ENCODE assay signal across 22 cellular contexts in the genomic region with DNA sequence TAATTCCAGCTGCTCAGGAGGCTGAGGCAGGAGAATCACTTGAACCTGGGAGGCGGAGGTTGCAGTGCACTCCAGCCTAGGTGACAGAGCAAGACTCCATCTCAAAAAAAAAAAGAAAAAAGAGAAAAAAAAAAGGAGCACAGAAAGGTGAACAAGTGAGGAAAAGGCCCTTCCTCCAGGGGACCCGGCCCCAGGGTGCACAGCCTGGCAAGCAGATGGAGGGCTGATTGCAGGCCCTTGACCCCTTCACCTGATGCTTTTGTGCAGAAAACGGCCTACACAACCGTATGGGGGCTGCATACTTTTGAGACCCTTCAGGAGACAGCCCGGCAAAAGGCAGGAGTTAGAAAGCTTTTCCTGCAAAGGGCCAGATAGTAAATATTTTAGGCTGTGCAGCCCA. TPM values are rescaled to one million over a fixed set of nuclear protein-coding genes. Genes with fewer than 3 reads are reported as not detected.
DNase-seq lines count a peak whose midpoint lies in the region; ATAC-seq, FAIRE-seq and TF ChIP-seq lines count a peak whose summit lies in the region.
"Had no signal": no experiment of that assay in that cellular context is flagged by ENCODE, and none has a peak within 500 bp of the region (broad histone marks: within the 10 kb centered on the region; RNA-seq: fewer than 3 reads in every experiment).

No MANE protein-coding gene starts in this region.

- no peaks in the 10 kb centered on the region for H3K27me3 ChIP-seq in BLaER1 treated with 17β-estradiol and CSF1 and Interleukin-3, amounts not matched to agents 10 nM and 100 nM
- H3K27me3 ChIP-seq in CD4-positive, alpha-beta T cell (ENCODE audit: control insufficient read depth, insufficient read depth, low read length) = no peaks in the 10 kb centered on the region
- H3K27me3 ChIP-seq in sigmoid colon = no peaks in the 10 kb centered on the region
- peaks cover 0 to 67% (median 0%) of the 10 kb centered on the region in 4 donors for H3K27me3 ChIP-seq in esophagus muscularis mucosa

- peak overlapping the region in 10 of 11 experiments; percentile 30 to 98 (median 94); a peak in 17 of 22 replicates for H3K27ac ChIP-seq in BLaER1 treated with 17β-estradiol and CSF1 and Interleukin-3, amounts not matched to agents 10 nM and 100 nM
- H3K27ac ChIP-seq in CD4-positive, alpha-beta T cell (ENCODE audit: low read depth, low read length) = no peak overlapping the region
- H3K27ac ChIP-seq in kidney (ENCODE audit: low read depth in 2 of 2, low read length in 2 of 2) = no peak overlapping the region
- no peak overlapping the region for H3K27ac ChIP-seq in sigmoid colon
- no peak overlapping the region for H3K27ac ChIP-seq in esophagus muscularis mucosa (replicated peaks in 1 of 4)
- H3K27ac ChIP-seq: A549 had no signal

- H3K27me3 Mint-ChIP-seq in CD4-positive, alpha-beta T cell = no peaks in the 10 kb centered on the region
- H3K27me3 Mint-ChIP-seq in activated T-helper 17 cell treated with anti-CD3 and anti-CD28 coated beads, Interleukin-2, amount 50 U/mL, for 72 hours = no peaks in the 10 kb centered on the region

- no peak for TF ChIP-seq POLR2A in sigmoid colon (IDR thresholded peaks at IDR 0.05)
- no peak for TF ChIP-seq POLR2A in esophagus muscularis mucosa (IDR thresholded peaks at IDR 0.05; ENCODE audit: low read depth)

- H3K9me3 ChIP-seq in BLaER1 treated with 17β-estradiol and CSF1 and Interleukin-3, amounts not matched to agents 10 nM and 100 nM (replicated peaks in 1 of 11) = no peaks in the 10 kb centered on the region
- no peaks in the 10 kb centered on the region for H3K9me3 ChIP-seq in CD4-positive, alpha-beta T cell (ENCODE audit: control insufficient read depth, low read length)
- H3K9me3 ChIP-seq in kidney (ENCODE audit: control insufficient read depth in 1 of 2, low read length in 2 of 2) (no peaks in the 10 kb centered on the region), sigmoid colon (no peaks in the 10 kb centered on the region), esophagus muscularis mucosa (no peaks in the 10 kb centered on the region)
- H3K9me3 ChIP-seq: A549 had no signal

- H3K27ac Mint-ChIP-seq in CD4-positive, alpha-beta T cell = peak overlapping the region; percentile 79
- no peak overlapping the region for H3K27ac Mint-ChIP-seq in activated T-helper 17 cell treated with anti-CD3 and anti-CD28 coated beads, Interleukin-2, amount 50 U/mL, for 72 hours
- H3K27ac Mint-ChIP-seq: CD8-positive, alpha-beta memory T cell had no signal

- ATAC-seq in CD4-positive, alpha-beta T cell (ENCODE audit: poor library complexity) = no peak
- no peak for ATAC-seq in activated T-helper 17 cell treated with anti-CD3 and anti-CD28 coated beads, Interleukin-2, amount 50 U/mL, for 72 hours (replicated peaks)
- ATAC-seq: A549 had no signal

- H3K9me3 Mint-ChIP-seq in CD4-positive, alpha-beta T cell = no peaks in the 10 kb centered on the region
- H3K9me3 Mint-ChIP-seq in activated T-helper 17 cell treated with anti-CD3 and anti-CD28 coated beads, Interleukin-2, amount 50 U/mL, for 72 hours = no peaks in the 10 kb centered on the region
- H3K9me3 Mint-ChIP-seq: CD8-positive, alpha-beta memory T cell had no signal

- H3K4me1 Mint-ChIP-seq in CD4-positive, alpha-beta T cell (ENCODE audit: low read depth) = peaks cover 73% of the 10 kb centered on the region
- peaks cover 19% of the 10 kb centered on the region for H3K4me1 Mint-ChIP-seq in activated T-helper 17 cell treated with anti-CD3 and anti-CD28 coated beads, Interleukin-2, amount 50 U/mL, for 72 hours

- FAIRE-seq in kidney (lab: Jason Lieb, UNC) = no peak
- FAIRE-seq: A549, GM12891 had no signal

- intact Hi-C loops in CD4-positive, alpha-beta T cell (cut with DNase I, micrococcal nuclease) = loop anchor here in 1 of 2 experiments (10.0 kb wide), 1 partner anchor 737 kb away; no protein-coding TSS in a partner anchor
- intact Hi-C loops in kidney (cut with DNase I) (no loop called here), sigmoid colon (cut with DNase I) (no loop called here), esophagus muscularis mucosa (cut with DNase I) (no loop called here)

- no peak for TF ChIP-seq CTCF in CD4-positive, alpha-beta T cell (IDR thresholded peaks at IDR 0.05)
- TF ChIP-seq CTCF in kidney (IDR thresholded peaks at IDR 0.05; ENCODE audit: borderline replicate concordance, extremely low read depth, insufficient read depth) = no peak
- no peak for TF ChIP-seq CTCF in sigmoid colon (IDR thresholded peaks at IDR 0.05)
- no peak for TF ChIP-seq CTCF in esophagus muscularis mucosa (IDR thresholded peaks at IDR 0.05)

- no peak for DNase-seq in CD4-positive, alpha-beta T cell
- peak; percentile 33 for DNase-seq in kidney
- peak; percentile 35 for DNase-seq in sigmoid colon
- DNase-seq in esophagus muscularis mucosa (ENCODE audit: extremely low spot score) = no peak
- DNase-seq in NCI-H510A treated with DMSO at 0.1 percent for 48 hours (lab: John Stamatoyannopoulos, UW) = no peak
- DNase-seq: DMS 273 treated with DMSO at 0.1 percent for 48 hours, DMS79, GOT3, HCEC 1CT, NCI-H1092 treated with DMSO at 0.1 percent for 48 hours, NCI-H1436, NCI-H187, NCI-H2081 treated with DMSO at 0.1 percent for 48 hours, NCI-H2171 treated with DMSO at 0.1 percent for 48 hours, NCI-H526 treated with DMSO at 0.1 percent for 48 hours, RPMI8226, SHP77 had no signal

- peak overlapping the region in 4 of 10 experiments; percentile 37 to 53 (median 44); a peak in 6 of 20 replicates for H3K4me3 ChIP-seq in BLaER1 treated with 17β-estradiol and CSF1 and Interleukin-3, amounts not matched to agents 10 nM and 100 nM
- no peak overlapping the region for H3K4me3 ChIP-seq in kidney (ENCODE audit: low read length in 2 of 2)
- H3K4me3 ChIP-seq in sigmoid colon = no peak overlapping the region
- no peak overlapping the region for H3K4me3 ChIP-seq in esophagus muscularis mucosa
- H3K4me3 ChIP-seq: A549 had no signal

- POLR2A ChIA-PET in CD4-positive, alpha-beta T cell (lab: Charles Lee) = no interaction called here

- peaks cover 43% of the 10 kb centered on the region for H3K36me3 Mint-ChIP-seq in CD4-positive, alpha-beta T cell (ENCODE audit: low read depth)
- H3K36me3 Mint-ChIP-seq in activated T-helper 17 cell treated with anti-CD3 and anti-CD28 coated beads, Interleukin-2, amount 50 U/mL, for 72 hours (ENCODE audit: low read depth) = no peaks in the 10 kb centered on the region

- peak overlapping the region in 9 of 11 experiments; percentile 81 to 97 (median 91); a peak in 18 of 22 replicates for H3K4me2 ChIP-seq in BLaER1 treated with 17β-estradiol and CSF1 and Interleukin-3, amounts not matched to agents 10 nM and 100 nM
- H3K4me2 ChIP-seq: A549 had no signal

- H3K4me1 ChIP-seq in BLaER1 treated with 17β-estradiol and CSF1 and Interleukin-3, amounts not matched to agents 10 nM and 100 nM = peaks cover 82 to 98% (median 96%) of the 10 kb centered on the region in 10 experiments
- H3K4me1 ChIP-seq in kidney (ENCODE audit: control insufficient read depth in 1 of 2, insufficient read depth in 1 of 2, low read depth in 1 of 2, low read length in 2 of 2) (no peaks in the 10 kb centered on the region), sigmoid colon (peaks cover 0 to 10% (median 0%) of the 10 kb centered on the region in 4 donors), esophagus muscularis mucosa (peaks cover 0 to 42% (median 7%) of the 10 kb centered on the region in 4 donors)
- H3K4me1 ChIP-seq: A549 had no signal

- CTCF ChIA-PET in CD4-positive, alpha-beta T cell (lab: Charles Lee) = no interaction called here

- no peaks in the 10 kb centered on the region for H4K20me1 ChIP-seq in BLaER1 treated with 17β-estradiol and CSF1 and Interleukin-3, amounts not matched to agents 10 nM and 100 nM

- H3K36me3 ChIP-seq in BLaER1 treated with 17β-estradiol and CSF1 and Interleukin-3, amounts not matched to agents 10 nM and 100 nM = peaks cover 0 to 58% (median 26%) of the 10 kb centered on the region in 11 experiments; a peak in 14 of 22 replicates
- H3K36me3 ChIP-seq in kidney (ENCODE audit: control insufficient read depth in 1 of 2, insufficient read depth in 2 of 2, low read length in 2 of 2) (no peaks in the 10 kb centered on the region), sigmoid colon (no peaks in the 10 kb centered on the region), esophagus muscularis mucosa (no peaks in the 10 kb centered on the region)

- 61 to 83% methylated on average over 5 of the region's 5 CpGs for WGBS in sigmoid colon, 2 donors
- WGBS in esophagus muscularis mucosa = 79% methylated on average over 5 of the region's 5 CpGs

- TF ChIP-seq EP300 in sigmoid colon (IDR thresholded peaks at IDR 0.05) = no peak
- no peak for TF ChIP-seq EP300 in esophagus muscularis mucosa (IDR thresholded peaks at IDR 0.05)

- H3K9ac ChIP-seq in BLaER1 treated with 17β-estradiol and CSF1 and Interleukin-3, amounts not matched to agents 10 nM and 100 nM = peak overlapping the region in 7 of 11 experiments; percentile 72 to 92 (median 83); a peak in 12 of 22 replicates
- H3K9ac ChIP-seq in kidney (ENCODE audit: low read length in 2 of 2) = no peak overlapping the region

- H3K4me3 Mint-ChIP-seq in CD4-positive, alpha-beta T cell = no peak overlapping the region
- H3K4me3 Mint-ChIP-seq in activated T-helper 17 cell treated with anti-CD3 and anti-CD28 coated beads, Interleukin-2, amount 50 U/mL, for 72 hours = no peak overlapping the region
- H3K4me3 Mint-ChIP-seq: CD8-positive, alpha-beta memory T cell had no signal

RNA-seq across cellular contexts. Expression of a gene that starts 33.9 kb away (rescaled TPM):
- total RNA-seq in CD4-positive, alpha-beta T cell = 1 to 10 TPM; 2.9 to 3.4 TPM
- total RNA-seq in kidney (10.6 TPM), sigmoid colon (1 to 10 TPM; 1.1 to 3.8 (median 2.0) TPM), esophagus muscularis mucosa (10 to 100 TPM in 1 of 4 donors, 1 to 10 TPM in 3; 1.9 to 10.9 (median 2.8) TPM)
- polyA plus RNA-seq in kidney (ENCODE audit: insufficient read depth, low read depth, low replicate concordance) (1.9 TPM), sigmoid colon (1 to 10 TPM in 1 of 3 donors, under 1 TPM in 2; under 0.01 to 3.6 (median 0.23) TPM)
- 1 to 10 TPM; 3.3 to 4.0 TPM for total RNA-seq in activated T-helper 17 cell treated with anti-CD3 and anti-CD28 coated beads, Interleukin-2, amount 50 U/mL, for 72 hours

Comparison
In these comparisons a context has a peak if more than half of its experiments do, and no peak if none do; other contexts are left out.
1. H3K27ac ChIP-seq: peak in BLaER1 treated with 17β-estradiol and CSF1 and Interleukin-3, amounts not matched to agents 10 nM and 100 nM (10 of 11); none in CD4-positive, alpha-beta T cell (single experiment), kidney (0 of 2), sigmoid colon (0 of 4) and esophagus muscularis mucosa (0 of 4).
2. H3K9ac ChIP-seq: peak in BLaER1 treated with 17β-estradiol and CSF1 and Interleukin-3, amounts not matched to agents 10 nM and 100 nM (7 of 11); none in kidney (0 of 2).
3. DNase-seq: peak in kidney (single experiment) and sigmoid colon (single experiment); none in CD4-positive, alpha-beta T cell (0 of 10), esophagus muscularis mucosa (single experiment) and NCI-H510A treated with DMSO at 0.1 percent for 48 hours (single experiment).